Comparison of ENCODE assay signal across 29 cellular contexts in genomic region chr3:15197340-15198029, GRCh38.
"Had no signal": no experiment of that assay in that cellular context is flagged by ENCODE, and none has a peak within 500 bp of the region (broad histone marks: within the 10 kb centered on the region; RNA-seq: fewer than 3 reads in every experiment).

No MANE protein-coding gene starts in this region.

- H3K27ac ChIP-seq: stomach, suprapubic skin, testis, thoracic aorta, thyroid gland, tibial artery, tibial nerve, transverse colon, upper lobe of left lung, upper lobe of right lung, uterus, vagina had no signal

- FAIRE-seq: urothelium cell line had no signal

- H3K4me1 ChIP-seq: stomach, suprapubic skin, testis, thyroid gland, tibial artery, tibial nerve, transverse colon, upper lobe of left lung, upper lobe of right lung, uterus, vagina had no signal

- H3K27me3 Mint-ChIP-seq: stimulated activated memory B cell treated with anti-CD40 and anti-IgM and Interleukin-4, amounts not matched to agents 10 μg/mL and 1 μg/mL and 100 μg/mL, for 72 hours had no signal

- H3K4me3 Mint-ChIP-seq: stimulated activated effector memory CD8-positive, alpha-beta T cell treated with anti-CD3 and anti-CD28 coated beads, Interleukin-12 subunit alpha, Interleukin-12 subunit beta, amount 100 ng/mL, for 72 hours; stimulated activated memory B cell treated with anti-CD40 and anti-IgM and Interleukin-4, amounts not matched to agents 10 μg/mL and 1 μg/mL and 100 μg/mL, for 72 hours; stimulated activated naive B cell treated with anti-CD40 and anti-IgM and Interleukin-4, amounts not matched to agents 10 μg/mL and 1 μg/mL and 100 μg/mL, for 72 hours; stimulated activated naive CD8-positive, alpha-beta T cell treated with anti-CD3 and anti-CD28 coated beads, Interleukin-15, amount 100 ng/mL, for 72 hours; stimulated activated naive CD8-positive, alpha-beta T cell treated with anti-CD3 and anti-CD28 coated beads, Interleukin-15, Interleukin-2, amounts not matched to agents 100 ng/mL and 50 ng/mL, for 24 hours; type B pancreatic cell had no signal

- H3K9me3 ChIP-seq: stomach, suprapubic skin, testis, thoracic aorta, thyroid gland, tibial artery, tibial nerve, transverse colon, upper lobe of left lung, upper lobe of right lung, uterus, vagina had no signal

- H3K36me3 ChIP-seq: stomach, suprapubic skin, thoracic aorta, thyroid gland, tibial artery, tibial nerve, transverse colon, upper lobe of left lung, upper lobe of right lung, uterus, vagina had no signal

- H3K36me3 Mint-ChIP-seq: stimulated activated effector memory CD8-positive, alpha-beta T cell treated with anti-CD3 and anti-CD28 coated beads, Interleukin-12 subunit alpha, Interleukin-12 subunit beta, amount 100 ng/mL, for 72 hours; stimulated activated memory B cell treated with anti-CD40 and anti-IgM and Interleukin-4, amounts not matched to agents 10 μg/mL and 1 μg/mL and 100 μg/mL, for 72 hours; stimulated activated naive B cell treated with anti-CD40 and anti-IgM and Interleukin-4, amounts not matched to agents 10 μg/mL and 1 μg/mL and 100 μg/mL, for 72 hours; type B pancreatic cell had no signal

- H3K27ac Mint-ChIP-seq: stimulated activated memory B cell treated with anti-CD40 and anti-IgM and Interleukin-4, amounts not matched to agents 10 μg/mL and 1 μg/mL and 100 μg/mL, for 72 hours; stimulated activated naive B cell treated with anti-CD40 and anti-IgM and Interleukin-4, amounts not matched to agents 10 μg/mL and 1 μg/mL and 100 μg/mL, for 72 hours; stimulated activated naive CD8-positive, alpha-beta T cell treated with anti-CD3 and anti-CD28 coated beads, Interleukin-15, amount 100 ng/mL, for 72 hours; stimulated activated naive CD8-positive, alpha-beta T cell treated with anti-CD3 and anti-CD28 coated beads, Interleukin-15, Interleukin-2, amounts not matched to agents 100 ng/mL and 50 ng/mL, for 24 hours; type B pancreatic cell had no signal

- DNase-seq: stimulated activated CD4-positive, alpha-beta T cell treated with anti-CD3 and anti-CD28 coated beads, Interleukin-2, amount 100 ng/mL, for 48 hours; stimulated activated CD4-positive, alpha-beta T cell treated with anti-CD3 and anti-CD28 coated beads, Interleukin-4, amount 100 ng/mL, for 1 hour; stimulated activated CD4-positive, alpha-beta T cell treated with anti-CD3 and anti-CD28 coated beads, Interleukin-4, amount 100 ng/mL, for 24 hours; stimulated activated CD4-positive, alpha-beta T cell treated with anti-CD3 and anti-CD28 coated beads, Interleukin-4, amount 100 ng/mL, for 4 hours; stimulated activated CD8-positive, alpha-beta memory T cell treated with anti-CD3 and anti-CD28 coated beads, Interleukin-4, amount 100 ng/mL, for 48 hours; stimulated activated naive B cell treated with anti-CD40 and anti-IgM and Interleukin-4, amounts not matched to agents 10 μg/mL and 1 μg/mL and 100 μg/mL, for 72 hours; stimulated activated naive CD4-positive, alpha-beta T cell; stimulated activated naive CD4-positive, alpha-beta T cell treated with Interleukin-2 at 50 U/mL for 16 hours; stimulated activated naive CD8-positive, alpha-beta T cell treated with anti-CD3 and anti-CD28 coated beads, Interleukin-15, amount 100 ng/mL, for 72 hours; stimulated activated naive CD8-positive, alpha-beta T cell treated with anti-CD3 and anti-CD28 coated beads, Interleukin-15, Interleukin-2, amounts not matched to agents 100 U/mL and 50 U/mL, for 24 hours; stomach; substantia nigra; testis; thyroid gland; tibial artery; transverse colon; trophoblast cell; upper lobe of left lung; upper lobe of right lung; uterus had no signal

- ATAC-seq: stimulated activated effector memory CD8-positive, alpha-beta T cell treated with anti-CD3 and anti-CD28 coated beads, Interleukin-12 subunit alpha, Interleukin-12 subunit beta, amount 100 ng/mL, for 72 hours; stimulated activated memory B cell treated with anti-CD40 and anti-IgM and Interleukin-4, amounts not matched to agents 10 μg/mL and 1 μg/mL and 100 μg/mL, for 72 hours; stimulated activated naive B cell treated with anti-CD40 and anti-IgM and Interleukin-4, amounts not matched to agents 10 μg/mL and 1 μg/mL and 100 μg/mL, for 72 hours; stimulated activated naive CD8-positive, alpha-beta T cell treated with anti-CD3 and anti-CD28 coated beads, Interleukin-15, amount 100 ng/mL, for 72 hours; stimulated activated naive CD8-positive, alpha-beta T cell treated with anti-CD3 and anti-CD28 coated beads, Interleukin-15, Interleukin-2, amounts not matched to agents 100 U/mL and 50 U/mL, for 24 hours; upper lobe of right lung had no signal

- H3K9me3 Mint-ChIP-seq: stimulated activated effector memory CD8-positive, alpha-beta T cell treated with anti-CD3 and anti-CD28 coated beads, Interleukin-12 subunit alpha, Interleukin-12 subunit beta, amount 100 ng/mL, for 72 hours; stimulated activated memory B cell treated with anti-CD40 and anti-IgM and Interleukin-4, amounts not matched to agents 10 μg/mL and 1 μg/mL and 100 μg/mL, for 72 hours; stimulated activated naive CD8-positive, alpha-beta T cell treated with anti-CD3 and anti-CD28 coated beads, Interleukin-15, amount 100 ng/mL, for 72 hours; stimulated activated naive CD8-positive, alpha-beta T cell treated with anti-CD3 and anti-CD28 coated beads, Interleukin-15, Interleukin-2, amounts not matched to agents 100 ng/mL and 50 ng/mL, for 24 hours; type B pancreatic cell had no signal

- H3K27me3 ChIP-seq: stomach, suprapubic skin, testis, thyroid gland, tibial artery, tibial nerve, transverse colon, upper lobe of left lung, upper lobe of right lung, uterus, vagina had no signal

- H3K4me3 ChIP-seq: stomach, suprapubic skin, testis, thoracic aorta, thyroid gland, tibial artery, tibial nerve, transverse colon, upper lobe of left lung, upper lobe of right lung, uterus, vagina had no signal
